10 cellular contexts compared by ENCODE assay signal in the genomic region with DNA sequence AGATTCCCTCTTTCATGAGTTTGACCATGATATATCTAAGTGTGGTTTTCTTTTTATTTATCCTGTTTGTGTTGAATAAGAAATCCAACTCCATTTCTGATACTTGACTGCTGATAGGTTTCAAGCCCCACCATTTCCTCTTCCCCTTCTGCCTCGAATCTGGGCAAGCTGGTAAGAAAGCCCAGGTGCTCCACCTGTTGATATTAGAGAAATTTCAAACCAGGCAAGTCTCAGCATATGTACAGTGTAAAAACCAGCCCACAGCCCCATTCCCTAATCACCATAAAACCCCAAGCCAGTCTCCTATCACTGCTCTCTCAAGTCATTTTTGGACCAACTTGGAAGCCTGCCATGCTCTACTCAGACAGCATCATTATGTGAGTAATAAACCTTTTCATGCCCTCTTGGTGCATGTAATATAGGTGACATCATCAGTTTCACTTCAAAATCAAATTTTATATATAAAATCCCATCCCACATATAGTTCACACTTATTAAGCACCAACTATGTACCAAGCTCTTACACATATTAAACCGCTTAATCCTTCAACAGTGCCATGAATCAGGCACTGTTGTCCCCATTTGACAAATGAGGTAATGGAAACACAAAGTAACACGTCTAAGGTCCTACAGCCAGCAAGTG. TPM values are rescaled to one million over a fixed set of nuclear protein-coding genes. Genes with fewer than 3 reads are reported as not detected.
DNase-seq lines count a peak whose midpoint lies in the region; ATAC-seq, FAIRE-seq and TF ChIP-seq lines count a peak whose summit lies in the region.
"Had no signal": no experiment of that assay in that cellular context is flagged by ENCODE, and none has a peak within 500 bp of the region (broad histone marks: within the 10 kb centered on the region; RNA-seq: fewer than 3 reads in every experiment).

No MANE protein-coding gene starts in this region.

- H3K27ac ChIP-seq in small intestine (ENCODE audit: low read depth in 1 of 2, low read length in 1 of 2) (no peak overlapping the region), upper lobe of left lung (no peak overlapping the region)

- H3K36me3 Mint-ChIP-seq in activated CD4-positive, alpha-beta T cell treated with anti-CD3 and anti-CD28 coated beads for 36 hours (ENCODE audit: low read depth): peaks cover 67% of the 10 kb centered on the region

- POLR2A ChIA-PET in activated CD4-positive, alpha-beta T cell treated with anti-CD3 and anti-CD28 coated beads for 36 hours (lab: Charles Lee): no interaction called here

- peak; percentile 97 for ATAC-seq in activated CD4-positive, alpha-beta T cell treated with anti-CD3 and anti-CD28 coated beads for 36 hours
- ATAC-seq in HG02678 (IDR thresholded peaks at IDR 0.05; ENCODE audit: unreplicated experiment) (no peak), HG02571 (IDR thresholded peaks at IDR 0.05; ENCODE audit: unreplicated experiment) (no peak), upper lobe of left lung (ENCODE audit: low FRiP score in 2 of 2) (no peak)

- CTCF ChIA-PET in activated CD4-positive, alpha-beta T cell treated with anti-CD3 and anti-CD28 coated beads for 36 hours (lab: Charles Lee): interaction anchor here (0.6 to 1.4 kb wide), 4 partner anchors 13 to 171 kb away, joined by 3 to 5 read pairs (median 4); no protein-coding TSS in a partner anchor

- DNase-seq in activated CD4-positive, alpha-beta T cell treated with anti-CD3 and anti-CD28 coated beads for 36 hours: peak; percentile 72
- no peak for DNase-seq in activated CD4-positive, alpha-beta T cell treated with anti-CD3 and anti-CD28 coated beads, Interleukin-2, amount 50 U/mL, for 1 hour
- DNase-seq in NCI-H2107 (lab: John Stamatoyannopoulos, UW) (peak; percentile 44), choroid plexus epithelial cell (ENCODE audit: low read depth) (peak; percentile 67), small intestine (peak; percentile 12), upper lobe of left lung (no peak)
- DNase-seq: left cardiac atrium had no signal

- no peak overlapping the region for H3K4me3 ChIP-seq in choroid plexus epithelial cell (ENCODE audit: low read depth, low read length)
- H3K4me3 ChIP-seq in small intestine (ENCODE audit: low read depth in 1 of 2, low read length in 2 of 2): no peak overlapping the region
- no peak overlapping the region for H3K4me3 ChIP-seq in upper lobe of left lung

- H3K9me3 Mint-ChIP-seq in activated CD4-positive, alpha-beta T cell treated with anti-CD3 and anti-CD28 coated beads for 36 hours (ENCODE audit: low read depth): no peaks in the 10 kb centered on the region

- H3K4me3 Mint-ChIP-seq in activated CD4-positive, alpha-beta T cell treated with anti-CD3 and anti-CD28 coated beads for 36 hours: no peak overlapping the region
- H3K4me3 Mint-ChIP-seq: B cell had no signal

- TF ChIP-seq CTCF in choroid plexus epithelial cell (conservative IDR thresholded peaks at IDR 0.05; ENCODE audit: low read depth, low read length) (no peak), upper lobe of left lung (IDR thresholded peaks at IDR 0.05) (no peak)

- intact Hi-C loops in activated CD4-positive, alpha-beta T cell treated with anti-CD3 and anti-CD28 coated beads for 36 hours (cut with DNase I, micrococcal nuclease): loop anchor here (2.0 to 5.0 kb wide), 3 partner anchors 17 to 43 kb away; no protein-coding TSS in a partner anchor

- H3K36me3 ChIP-seq in small intestine (ENCODE audit: control insufficient read depth in 2 of 2, insufficient read depth in 2 of 2, low read length in 2 of 2) (peaks cover 0 to 3% of the 10 kb centered on the region in 2 donors), upper lobe of left lung (peaks cover 0 to 27% (median 3%) of the 10 kb centered on the region in 4 donors)

- FAIRE-seq in small intestine (lab: Jason Lieb, UNC): no peak

- WGBS in small intestine, 3 donors: 54 to 73% (median 62%) methylated on average over 3 of the region's 3 CpGs
- 65 to 69% methylated on average over 3 of the region's 3 CpGs for WGBS in upper lobe of left lung, 2 donors

- TF ChIP-seq POLR2A in upper lobe of left lung (IDR thresholded peaks at IDR 0.05): no peak

- H3K27me3 ChIP-seq in small intestine (ENCODE audit: control insufficient read depth in 2 of 2, insufficient read depth in 2 of 2, low read length in 2 of 2): no peaks in the 10 kb centered on the region
- no peaks in the 10 kb centered on the region for H3K27me3 ChIP-seq in upper lobe of left lung

- H3K4me1 ChIP-seq in small intestine (ENCODE audit: control insufficient read depth in 2 of 2, insufficient read depth in 1 of 2, low read depth in 1 of 2, low read length in 1 of 2) (no peaks in the 10 kb centered on the region), upper lobe of left lung (no peaks in the 10 kb centered on the region)

- H3K27ac Mint-ChIP-seq in activated CD4-positive, alpha-beta T cell treated with anti-CD3 and anti-CD28 coated beads for 36 hours: peak overlapping the region; percentile 84
- H3K27ac Mint-ChIP-seq: B cell had no signal

- H3K9me3 ChIP-seq in small intestine (ENCODE audit: control insufficient read depth, low read depth) (no peaks in the 10 kb centered on the region), upper lobe of left lung (no peaks in the 10 kb centered on the region)

- TF ChIP-seq EP300 in upper lobe of left lung (IDR thresholded peaks at IDR 0.05): no peak

- peaks cover 47% of the 10 kb centered on the region for H3K4me1 Mint-ChIP-seq in activated CD4-positive, alpha-beta T cell treated with anti-CD3 and anti-CD28 coated beads for 36 hours

- H3K27me3 Mint-ChIP-seq in activated CD4-positive, alpha-beta T cell treated with anti-CD3 and anti-CD28 coated beads for 36 hours: no peaks in the 10 kb centered on the region
- H3K27me3 Mint-ChIP-seq: B cell had no signal

RNA-seq across cellular contexts. Expression of a gene that starts 46.6 kb away (rescaled TPM):
- 100 to 1,000 TPM; 169 to 178 TPM for total RNA-seq in activated CD4-positive, alpha-beta T cell treated with anti-CD3 and anti-CD28 coated beads for 36 hours
- polyA plus RNA-seq in small intestine: 10 to 100 TPM; 22.4 to 36.4 (median 34.2) TPM
- 100 to 1,000 TPM in 3 of 6 donors, 10 to 100 TPM in 3; 52.1 to 151 (median 97.8) TPM for total RNA-seq in upper lobe of left lung

Comparison
In these comparisons a context has a peak if more than half of its experiments do, and no peak if none do; other contexts are left out.
1. DNase-seq: peak in activated CD4-positive, alpha-beta T cell treated with anti-CD3 and anti-CD28 coated beads for 36 hours (single experiment), NCI-H2107 (single experiment), choroid plexus epithelial cell (single experiment) and small intestine (single experiment); none in activated CD4-positive, alpha-beta T cell treated with anti-CD3 and anti-CD28 coated beads, Interleukin-2, amount 50 U/mL, for 1 hour (single experiment) and upper lobe of left lung (0 of 2).